Comparison of ENCODE assay signal across 15 cellular contexts in the genomic region with DNA sequence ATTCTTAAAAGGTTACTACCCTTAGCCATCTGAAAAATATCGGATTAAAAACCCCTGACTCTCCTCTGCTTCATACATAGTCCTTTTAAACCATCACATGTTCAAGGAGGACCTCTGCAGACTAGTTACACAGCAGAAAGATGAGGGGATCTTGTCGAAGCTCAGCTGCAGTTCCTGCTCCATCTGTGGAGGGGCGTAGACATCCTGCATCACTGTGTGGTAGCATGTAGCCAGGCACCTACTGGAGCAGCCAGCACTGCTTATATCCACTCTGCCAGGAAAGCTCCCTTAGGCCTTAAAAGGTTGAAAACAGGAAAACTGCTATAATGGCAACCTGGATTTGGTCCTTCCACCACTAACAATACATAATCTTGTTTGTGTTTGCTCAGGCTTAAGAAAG.
"Had no signal": no experiment of that assay in that cellular context is flagged by ENCODE, and none has a peak within 500 bp of the region (broad histone marks: within the 10 kb centered on the region; RNA-seq: fewer than 3 reads in every experiment).

No MANE protein-coding gene starts in this region.

- H3K4me3 ChIP-seq: sigmoid colon, spleen, testis had no signal

- ATAC-seq: activated CD8-positive, alpha-beta T cell treated with anti-CD3 and anti-CD28 coated beads, Interleukin-2, amount 10 ng/mL, durations not matched to agents 7 days and 5 days; esophagus mucosa had no signal

- H3K27me3 ChIP-seq: sigmoid colon, spleen, testis had no signal

- H3K9me3 ChIP-seq: sigmoid colon, spleen, testis had no signal

- H3K27ac ChIP-seq: spleen, testis had no signal

- H3K4me3 Mint-ChIP-seq: activated CD4-positive, alpha-beta T cell treated with anti-CD3 and anti-CD28 coated beads, Interleukin-2, amount 10 ng/mL, durations not matched to agents 24 days and 14 days; activated CD8-positive, alpha-beta T cell treated with anti-CD3 and anti-CD28 coated beads, Interleukin-2, amount 10 ng/mL, durations not matched to agents 7 days and 5 days; activated naive CD8-positive, alpha-beta T cell; stimulated activated naive CD8-positive, alpha-beta T cell treated with anti-CD3 and anti-CD28 coated beads, Interleukin-15, Interleukin-2, amounts not matched to agents 100 ng/mL and 50 ng/mL, for 24 hours; T-helper 2 cell treated with Interferon-gamma antibody and Interleukin-4, amounts not matched to agents 5 μg/mL and 100 μg/mL, for 36 hours had no signal

- H3K27me3 Mint-ChIP-seq: activated CD4-positive, alpha-beta T cell treated with anti-CD3 and anti-CD28 coated beads, Interleukin-2, amount 10 ng/mL, durations not matched to agents 24 days and 14 days; activated naive CD8-positive, alpha-beta T cell; stimulated activated naive CD8-positive, alpha-beta T cell treated with anti-CD3 and anti-CD28 coated beads, Interleukin-15, Interleukin-2, amounts not matched to agents 100 ng/mL and 50 ng/mL, for 24 hours had no signal

- H3K9me3 Mint-ChIP-seq: activated CD4-positive, alpha-beta T cell treated with anti-CD3 and anti-CD28 coated beads, Interleukin-2, amount 10 ng/mL, durations not matched to agents 24 days and 14 days; stimulated activated naive CD8-positive, alpha-beta T cell treated with anti-CD3 and anti-CD28 coated beads, Interleukin-15, Interleukin-2, amounts not matched to agents 100 ng/mL and 50 ng/mL, for 24 hours; T-helper 2 cell treated with Interferon-gamma antibody and Interleukin-4, amounts not matched to agents 5 μg/mL and 100 μg/mL, for 36 hours had no signal

- DNase-seq: activated CD4-positive, alpha-beta T cell treated with anti-CD3 and anti-CD28 coated beads, Interleukin-2, amount 10 ng/mL, durations not matched to agents 24 days and 14 days; activated CD4-positive, CD25-positive, alpha-beta regulatory T cell; activated CD8-positive, alpha-beta memory T cell treated with anti-CD3 and anti-CD28 coated beads, Interleukin-2, amount 50 U/mL, for 4 hours; activated CD8-positive, alpha-beta T cell treated with anti-CD3 and anti-CD28 coated beads, Interleukin-2, amount 10 ng/mL, durations not matched to agents 7 days and 5 days; activated gamma-delta T cell treated with Interleukin-2 at 50 U/mL for 16 hours; amniotic stem cell; sigmoid colon; spleen; testis had no signal

- H3K4me1 Mint-ChIP-seq: activated CD4-positive, alpha-beta T cell treated with anti-CD3 and anti-CD28 coated beads, Interleukin-2, amount 10 ng/mL, durations not matched to agents 24 days and 14 days had no signal

- FAIRE-seq: colon, endometrium had no signal

- H3K27ac Mint-ChIP-seq: activated CD4-positive, alpha-beta T cell treated with anti-CD3 and anti-CD28 coated beads, Interleukin-2, amount 10 ng/mL, durations not matched to agents 24 days and 14 days; activated CD8-positive, alpha-beta T cell treated with anti-CD3 and anti-CD28 coated beads, Interleukin-2, amount 10 ng/mL, durations not matched to agents 7 days and 5 days; activated naive CD8-positive, alpha-beta T cell; stimulated activated naive CD8-positive, alpha-beta T cell treated with anti-CD3 and anti-CD28 coated beads, Interleukin-15, Interleukin-2, amounts not matched to agents 100 ng/mL and 50 ng/mL, for 24 hours; T-helper 2 cell treated with Interferon-gamma antibody and Interleukin-4, amounts not matched to agents 5 μg/mL and 100 μg/mL, for 36 hours had no signal

- H3K4me1 ChIP-seq: testis had no signal
